Comparison of ENCODE assay signal across 1 cellular context in genomic region chr14:57889245-57889644, GRCh38.
TF ChIP-seq lines count a peak whose summit lies in the region.

No MANE protein-coding gene starts in this region.

TF ChIP-seq in H1, 55 proteins besides CTCF, POLR2A, EP300 and RAD21 (continued from another document):
- TF ChIP-seq E2F6 (IDR thresholded peaks at IDR 0.05) (no peak), USF2 (IDR thresholded peaks at IDR 0.05; ENCODE audit: low read length) (no peak), JUND (IDR thresholded peaks at IDR 0.05; ENCODE audit: low read length) (no peak), PHF8 (conservative IDR thresholded peaks at IDR 0.05; ENCODE audit: low read depth, low read length) (no peak), POLR2AphosphoS5 (IDR thresholded peaks at IDR 0.05; ENCODE audit: low read depth, low read length) (no peak), CREB1 (IDR thresholded peaks at IDR 0.05) (no peak), JUN (IDR thresholded peaks at IDR 0.05; ENCODE audit: low read depth, low read length) (no peak)
